Comparison of ENCODE assay signal across 17 cellular contexts in genomic region chr6:6764764-6765434, GRCh38.
DNase-seq lines count a peak whose midpoint lies in the region; FAIRE-seq and TF ChIP-seq lines count a peak whose summit lies in the region.
"Had no signal": no experiment of that assay in that cellular context is flagged by ENCODE, and none has a peak within 500 bp of the region (broad histone marks: within the 10 kb centered on the region; RNA-seq: fewer than 3 reads in every experiment).

No MANE protein-coding gene starts in this region.

- peaks cover 5% of the 10 kb centered on the region for H3K27me3 Mint-ChIP-seq in neural progenitor cell (ENCODE audit: insufficient read depth, low read depth)

- H3K36me3 ChIP-seq in BLaER1 (no peaks in the 10 kb centered on the region), HEK293 (ENCODE audit: control insufficient read depth in 2 of 2, insufficient read depth in 1 of 2, low read length in 2 of 2) (no peaks in the 10 kb centered on the region), neural progenitor cell (no peaks in the 10 kb centered on the region)

- peaks cover 13% of the 10 kb centered on the region for H3K4me1 ChIP-seq in BLaER1
- H3K4me1 ChIP-seq in HEK293 (ENCODE audit: control insufficient read depth, insufficient read depth, low read length) = no peaks in the 10 kb centered on the region
- H3K4me1 ChIP-seq in neural progenitor cell = no peaks in the 10 kb centered on the region

- H3K4me1 Mint-ChIP-seq in neural progenitor cell = peaks cover 3% of the 10 kb centered on the region
- H3K4me1 Mint-ChIP-seq: CD4-positive, alpha-beta memory T cell had no signal

- H3K4me2 ChIP-seq in BLaER1 = peak overlapping the region; percentile 31
- no peak overlapping the region for H3K4me2 ChIP-seq in neural progenitor cell
- H3K4me2 ChIP-seq: PC-9 had no signal

- POLR2A ChIA-PET in HEK293 (lab: Yijun Ruan, JAX) = no interaction called here

- DNase-seq in glomerular visceral epithelial cell (ENCODE audit: extremely low spot score) (peak; percentile 35), neural progenitor cell (ENCODE audit: low spot score) (no peak), frontal cortex (ENCODE audit: low spot score in 2 of 2) (no peak), foreskin fibroblast (no peak), DMS 273 treated with DMSO at 0.1 percent for 48 hours (lab: John Stamatoyannopoulos, UW) (no peak)
- DNase-seq: CD4-positive, alpha-beta memory T cell; GF-D8; HFFc6; KG1; NCI-H1105; NCI-H1694 treated with DMSO at 0.1 percent for 48 hours; NCI-H446 treated with DMSO at 0.1 percent for 48 hours; NCI-H774; PC-9 had no signal

- H3F3A ChIP-seq in neural progenitor cell (ENCODE audit: low read depth) = no peaks in the 10 kb centered on the region

- H2AFZ ChIP-seq in neural progenitor cell (replicated peaks) = no peak overlapping the region
- H2AFZ ChIP-seq: PC-9 had no signal

- H3K27ac ChIP-seq in BLaER1 = no peak overlapping the region
- no peak overlapping the region for H3K27ac ChIP-seq in HEK293 (ENCODE audit: extremely low read depth, low read depth, low read length)
- no peak overlapping the region for H3K27ac ChIP-seq in neural progenitor cell
- H3K27ac ChIP-seq: PC-9 had no signal

- H3K9ac ChIP-seq in BLaER1 (no peak overlapping the region), neural progenitor cell (no peak overlapping the region)

- no peaks in the 10 kb centered on the region for H3K9me3 Mint-ChIP-seq in neural progenitor cell
- H3K9me3 Mint-ChIP-seq: CD4-positive, alpha-beta memory T cell had no signal

- H3K36me3 Mint-ChIP-seq in neural progenitor cell = no peaks in the 10 kb centered on the region
- H3K36me3 Mint-ChIP-seq: CD4-positive, alpha-beta memory T cell had no signal

- peak overlapping the region; percentile 3 for H3K27ac Mint-ChIP-seq in neural progenitor cell
- H3K27ac Mint-ChIP-seq: CD4-positive, alpha-beta memory T cell; HFFc6 had no signal

- H4K20me1 ChIP-seq in BLaER1 (no peaks in the 10 kb centered on the region), neural progenitor cell (ENCODE audit: low read depth) (no peaks in the 10 kb centered on the region)

- H3K4me3 Mint-ChIP-seq in neural progenitor cell = no peak overlapping the region
- H3K4me3 Mint-ChIP-seq: CD4-positive, alpha-beta memory T cell; HFFc6 had no signal

- peaks cover 11% of the 10 kb centered on the region for H3K9me3 ChIP-seq in BLaER1
- H3K9me3 ChIP-seq in HEK293 (ENCODE audit: control insufficient read depth, insufficient read depth, low read depth, low read length) = no peaks in the 10 kb centered on the region
- H3K9me3 ChIP-seq in neural progenitor cell (ENCODE audit: low read depth) = no peaks in the 10 kb centered on the region

- FAIRE-seq in frontal cortex (lab: Jason Lieb, UNC) = no peak
- FAIRE-seq: H1 had no signal

- no peaks in the 10 kb centered on the region for H3K79me2 ChIP-seq in neural progenitor cell (ENCODE audit: low read depth)

- CTCF ChIA-PET in HEK293 (lab: Yijun Ruan, JAX) = interaction anchor here (0.6 to 1.3 kb wide), 4 partner anchors 15 to 478 kb away, joined by 3 to 9 read pairs (median 4); no protein-coding TSS in a partner anchor

- no peak for TF ChIP-seq CTCF in HEK293 (tag by site-specific recombination; IDR thresholded peaks at IDR 0.05)
- no peak for TF ChIP-seq CTCF in neural progenitor cell (IDR thresholded peaks at IDR 0.05)
- TF ChIP-seq CTCF in foreskin fibroblast (IDR thresholded peaks at IDR 0.05; ENCODE audit: low read depth, low read length) = no peak

- H3K4me3 ChIP-seq in BLaER1 = no peak overlapping the region
- H3K4me3 ChIP-seq in HEK293 (ENCODE audit: low read depth, low read length) = no peak overlapping the region
- no peak overlapping the region for H3K4me3 ChIP-seq in neural progenitor cell
- H3K4me3 ChIP-seq in foreskin fibroblast (ENCODE audit: low read depth in 1 of 2, low read length in 2 of 2) = no peak overlapping the region
- H3K4me3 ChIP-seq: PC-9 had no signal

- no peaks in the 10 kb centered on the region for H3K27me3 ChIP-seq in BLaER1
- H3K27me3 ChIP-seq in neural progenitor cell = no peaks in the 10 kb centered on the region

TF ChIP-seq in HEK293, 187 proteins besides CTCF, POLR2A, EP300 and RAD21:
- TF ChIP-seq SP3 (tag by site-specific recombination; IDR thresholded peaks at IDR 0.05) (no peak), ZNF341 (tag by site-specific recombination; IDR thresholded peaks at IDR 0.05; ENCODE audit: low read depth) (peak; percentile 50; the same call in 1 of the 2 replicates)
TF ChIP-seq in HEK293: peak in this region for 1.
